17 cellular contexts compared by ENCODE assay signal in genomic region chr17:20970329-20970728, GRCh38.
DNase-seq lines count a peak whose midpoint lies in the region; ATAC-seq and TF ChIP-seq lines count a peak whose summit lies in the region.
"Had no signal": no experiment of that assay in that cellular context is flagged by ENCODE, and none has a peak within 500 bp of the region (broad histone marks: within the 10 kb centered on the region; RNA-seq: fewer than 3 reads in every experiment).

No MANE protein-coding gene starts in this region.

- TF ChIP-seq CTCF in H9 (conservative IDR thresholded peaks at IDR 0.05) (no peak), activated B cell treated with CpG ODN at 0.5 μM for 24 hours (IDR thresholded peaks at IDR 0.05) (no peak), neural progenitor cell (IDR thresholded peaks at IDR 0.05) (no peak), hepatocyte (IDR thresholded peaks at IDR 0.05; ENCODE audit: poor library complexity) (no peak), gastrocnemius medialis (IDR thresholded peaks at IDR 0.05 in 4 of 5, conservative IDR thresholded peaks at IDR 0.05 in 1 of 5) (no peak)

- ATAC-seq in activated B cell treated with CpG ODN at 0.5 μM for 24 hours (ENCODE audit: low read depth) (no peak), gastrocnemius medialis (no peak)
- ATAC-seq in activated naive CD8-positive, alpha-beta T cell treated with anti-CD3 and anti-CD28 coated beads, Interleukin-2, amount 50 U/mL, for 24 hours, result no peak
- ATAC-seq: HepG2 had no signal

- H3K23ac ChIP-seq in H9 (ENCODE audit: insufficient read length, low read depth, low read length), result no peak overlapping the region

- H4K20me1 ChIP-seq in H9 (ENCODE audit: control insufficient read depth, insufficient read depth, insufficient read length) (no peaks in the 10 kb centered on the region), neural progenitor cell (ENCODE audit: low read depth) (peaks cover 13% of the 10 kb centered on the region), hepatocyte (ENCODE audit: insufficient read depth, poor library complexity, severe bottlenecking) (no peaks in the 10 kb centered on the region)
- H4K20me1 ChIP-seq: BLaER1 had no signal

- H3K4me1 ChIP-seq in H9 (ENCODE audit: insufficient read depth, low read length), result no peaks in the 10 kb centered on the region
- peaks cover 9% of the 10 kb centered on the region for H3K4me1 ChIP-seq in neural progenitor cell
- no peaks in the 10 kb centered on the region for H3K4me1 ChIP-seq in hepatocyte (ENCODE audit: insufficient read depth)
- peaks cover 0 to 7% of the 10 kb centered on the region in 2 donors for H3K4me1 ChIP-seq in gastrocnemius medialis

- H3K4me3 Mint-ChIP-seq in H9 (no peak overlapping the region), activated B cell treated with CpG ODN at 0.5 μM for 24 hours (peak overlapping the region; percentile 80), neural progenitor cell (no peak overlapping the region)
- H3K4me3 Mint-ChIP-seq in activated naive CD8-positive, alpha-beta T cell treated with anti-CD3 and anti-CD28 coated beads, Interleukin-2, amount 50 U/mL, for 24 hours, result no peak overlapping the region
- H3K4me3 Mint-ChIP-seq: CD14-positive monocyte; CD4-positive, alpha-beta memory T cell had no signal

- no peaks in the 10 kb centered on the region for H3K79me1 ChIP-seq in H9 (ENCODE audit: insufficient read depth, low read depth, low read length, poor library complexity, severe bottlenecking)

- no CpG with 5 or more reads among the region's 4 CpGs for WGBS in H9 (ENCODE audit: extremely low coverage, insufficient read length, low lambda C conversion rate)
- WGBS in hepatocyte (ENCODE audit: low lambda C conversion rate, missing lambda C conversion rate), result 86% methylated on average over 4 of the region's 4 CpGs

- H3K27me3 Mint-ChIP-seq in H9 (ENCODE audit: low read depth) (no peaks in the 10 kb centered on the region; the same call in 1 of the 2 replicates), activated B cell treated with CpG ODN at 0.5 μM for 24 hours (no peaks in the 10 kb centered on the region), neural progenitor cell (ENCODE audit: insufficient read depth, low read depth) (peaks cover 2% of the 10 kb centered on the region)
- H3K27me3 Mint-ChIP-seq in activated naive CD8-positive, alpha-beta T cell treated with anti-CD3 and anti-CD28 coated beads, Interleukin-2, amount 50 U/mL, for 24 hours, result peaks cover 7% of the 10 kb centered on the region

- no peak overlapping the region for H3K56ac ChIP-seq in H9 (ENCODE audit: insufficient read length, low read depth, low read length)

- in situ Hi-C loops in gastrocnemius medialis (cut with MboI; ENCODE audit: low sequenced_read_pairs in 4 of 4), result no loop called here

- H3K9me3 ChIP-seq in H9 (ENCODE audit: control insufficient read depth, low read depth, low read length) (no peaks in the 10 kb centered on the region), neural progenitor cell (ENCODE audit: low read depth) (no peaks in the 10 kb centered on the region), hepatocyte (ENCODE audit: low read depth) (no peaks in the 10 kb centered on the region), gastrocnemius medialis (no peaks in the 10 kb centered on the region)
- H3K9me3 ChIP-seq: BLaER1 had no signal

- H4K8ac ChIP-seq in H9 (replicated peaks; ENCODE audit: insufficient read length, low read depth, low read length), result no peak overlapping the region

- H3K79me2 ChIP-seq in H9 (ENCODE audit: insufficient read depth, low read length) (no peaks in the 10 kb centered on the region), neural progenitor cell (ENCODE audit: low read depth) (no peaks in the 10 kb centered on the region), hepatocyte (no peaks in the 10 kb centered on the region)

- H3K9me3 Mint-ChIP-seq in H9 (no peaks in the 10 kb centered on the region), activated B cell treated with CpG ODN at 0.5 μM for 24 hours (no peaks in the 10 kb centered on the region), neural progenitor cell (no peaks in the 10 kb centered on the region)
- H3K9me3 Mint-ChIP-seq in activated naive CD8-positive, alpha-beta T cell treated with anti-CD3 and anti-CD28 coated beads, Interleukin-2, amount 50 U/mL, for 24 hours, result no peaks in the 10 kb centered on the region
- H3K9me3 Mint-ChIP-seq: CD14-positive monocyte; CD4-positive, alpha-beta memory T cell had no signal

- no peak overlapping the region for H3K14ac ChIP-seq in H9 (ENCODE audit: insufficient read depth, low read length)

- no peaks in the 10 kb centered on the region for H3K23me2 ChIP-seq in H9 (ENCODE audit: insufficient read length, low read depth, low read length, poor library complexity, severe bottlenecking)

- no peak overlapping the region for H3T11ph ChIP-seq in H9 (ENCODE audit: low read length)

- no peaks in the 10 kb centered on the region for H3K9me2 ChIP-seq in hepatocyte (replicated peaks; ENCODE audit: insufficient read depth)

- no peak overlapping the region for H3K18ac ChIP-seq in H9 (ENCODE audit: insufficient read length, low read depth, low read length)

- H2BK12ac ChIP-seq in H9 (ENCODE audit: insufficient read length, low read depth, low read length), result no peak overlapping the region

- H2AFZ ChIP-seq in H9 (ENCODE audit: low read length) (no peak overlapping the region), neural progenitor cell (replicated peaks) (no peak overlapping the region), hepatocyte (no peak overlapping the region)

- H3K4me1 Mint-ChIP-seq in H9 (peaks cover 28 to 39% of the 10 kb centered on the region in 2 experiments), activated B cell treated with CpG ODN at 0.5 μM for 24 hours (peaks cover 65% of the 10 kb centered on the region), neural progenitor cell (peaks cover 34% of the 10 kb centered on the region)
- H3K4me1 Mint-ChIP-seq in activated naive CD8-positive, alpha-beta T cell treated with anti-CD3 and anti-CD28 coated beads, Interleukin-2, amount 50 U/mL, for 24 hours, result peaks cover 13% of the 10 kb centered on the region
- H3K4me1 Mint-ChIP-seq: CD14-positive monocyte had no signal

- H3K4me2 ChIP-seq in H9 (ENCODE audit: insufficient read depth, insufficient read length, low read length), result no peak overlapping the region
- no peak overlapping the region for H3K4me2 ChIP-seq in neural progenitor cell
- H3K4me2 ChIP-seq in hepatocyte, result no peak overlapping the region
- H3K4me2 ChIP-seq: BLaER1 had no signal

- no peak overlapping the region for H2BK15ac ChIP-seq in H9 (ENCODE audit: low read depth, low read length)

- POLR2A ChIA-PET in activated B cell treated with CpG ODN at 0.5 μM for 24 hours (lab: Charles Lee), result interaction anchor here (0.7 kb wide), 1 partner anchor 73 kb away, joined by 3 read pairs; no protein-coding TSS in a partner anchor

- H3K27ac Mint-ChIP-seq in H9 (peak overlapping the region in 2 of 3 experiments; percentile 59 to 76; a peak in 3 of 7 replicates), activated B cell treated with CpG ODN at 0.5 μM for 24 hours (peak overlapping the region; percentile 80), neural progenitor cell (peak overlapping the region; percentile 67)
- H3K27ac Mint-ChIP-seq in activated naive CD8-positive, alpha-beta T cell treated with anti-CD3 and anti-CD28 coated beads, Interleukin-2, amount 50 U/mL, for 24 hours, result no peak overlapping the region
- H3K27ac Mint-ChIP-seq: CD4-positive, alpha-beta memory T cell had no signal

- H3K36me3 ChIP-seq in neural progenitor cell (peaks cover 2% of the 10 kb centered on the region), hepatocyte (replicated peaks; ENCODE audit: insufficient read depth, low read depth) (no peaks in the 10 kb centered on the region), gastrocnemius medialis (no peaks in the 10 kb centered on the region)
- H3K36me3 ChIP-seq: BLaER1 had no signal

- H3K36me3 Mint-ChIP-seq in H9 (ENCODE audit: insufficient read depth in 1 of 3, low read depth in 3 of 3) (peaks cover 0 to 2% (median 0%) of the 10 kb centered on the region in 3 experiments; a peak in 2 of 7 replicates), activated B cell treated with CpG ODN at 0.5 μM for 24 hours (ENCODE audit: low read depth) (no peaks in the 10 kb centered on the region), neural progenitor cell (peaks cover 43% of the 10 kb centered on the region)
- H3K36me3 Mint-ChIP-seq in activated naive CD8-positive, alpha-beta T cell treated with anti-CD3 and anti-CD28 coated beads, Interleukin-2, amount 50 U/mL, for 24 hours (ENCODE audit: low read depth), result no peaks in the 10 kb centered on the region
- H3K36me3 Mint-ChIP-seq: CD14-positive monocyte; CD4-positive, alpha-beta memory T cell had no signal

- no peak overlapping the region for H3K4ac ChIP-seq in H9 (ENCODE audit: low read depth, low read length)

- no peak for DNase-seq in H9
- DNase-seq in activated B cell treated with CpG ODN at 0.5 μM for 24 hours, result no peak
- no peak for DNase-seq in neural progenitor cell (ENCODE audit: low spot score)
- DNase-seq in hepatocyte (ENCODE audit: low spot score), result no peak
- no peak for DNase-seq in gastrocnemius medialis
- DNase-seq in activated naive CD8-positive, alpha-beta T cell treated with anti-CD3 and anti-CD28 coated beads, Interleukin-2, amount 50 U/mL, for 24 hours, result no peak
- no peak for DNase-seq in activated CD8-positive, alpha-beta memory T cell treated with anti-CD3 and anti-CD28 coated beads, Interleukin-2, amount 50 U/mL, for 4 hours
- DNase-seq: ACHN; CD4-positive, alpha-beta memory T cell; DMS153; DMS79; GDM1; GOT3; H7 had no signal

- TF ChIP-seq POLR2A in gastrocnemius medialis (IDR thresholded peaks at IDR 0.05), result no peak

- no peak overlapping the region for H2AK5ac ChIP-seq in H9 (ENCODE audit: insufficient read length, low read length)

- no peaks in the 10 kb centered on the region for H3F3A ChIP-seq in neural progenitor cell (ENCODE audit: low read depth)

- H4K91ac ChIP-seq in H9 (ENCODE audit: insufficient read length, low read depth, low read length), result no peak overlapping the region

- H3K27me3 ChIP-seq in H9 (ENCODE audit: insufficient read depth, low read length) (no peaks in the 10 kb centered on the region), neural progenitor cell (no peaks in the 10 kb centered on the region), hepatocyte (no peaks in the 10 kb centered on the region), gastrocnemius medialis (no peaks in the 10 kb centered on the region)
- H3K27me3 ChIP-seq: BLaER1 had no signal

- H4K5ac ChIP-seq in H9 (ENCODE audit: insufficient read length, low read depth, low read length), result no peak overlapping the region

- no peak overlapping the region for H2BK120ac ChIP-seq in H9 (ENCODE audit: low read depth, low read length, poor library complexity, severe bottlenecking)

- CTCF ChIA-PET in activated B cell treated with CpG ODN at 0.5 μM for 24 hours (lab: Charles Lee), result interaction anchor here (0.7 kb wide), 1 partner anchor 23 kb away, joined by 4 read pairs; no protein-coding TSS in a partner anchor

- H3K9ac ChIP-seq in H9 (ENCODE audit: extremely low read depth, insufficient read length, low read length) (no peak overlapping the region), neural progenitor cell (no peak overlapping the region)
- H3K9ac ChIP-seq: BLaER1 had no signal

- intact Hi-C loops in activated B cell treated with CpG ODN at 0.5 μM for 24 hours (cut with micrococcal nuclease), result no loop called here
- intact Hi-C loops in gastrocnemius medialis (cut with DNase I; ENCODE audit: low total_unique reads), result no loop called here

- H3K4me3 ChIP-seq in neural progenitor cell, result no peak overlapping the region
- no peak overlapping the region for H3K4me3 ChIP-seq in hepatocyte
- H3K4me3 ChIP-seq in gastrocnemius medialis, result no peak overlapping the region
- H3K4me3 ChIP-seq: BLaER1 had no signal

- H3K27ac ChIP-seq in H9 (ENCODE audit: insufficient read length, low read depth, low read length) (no peak overlapping the region), neural progenitor cell (no peak overlapping the region), hepatocyte (no peak overlapping the region), gastrocnemius medialis (no peak overlapping the region)
- H3K27ac ChIP-seq: BLaER1 had no signal

- no peak overlapping the region for H2BK5ac ChIP-seq in H9 (ENCODE audit: insufficient read length, low read length)

- H2BK20ac ChIP-seq in H9 (ENCODE audit: low read depth, low read length, poor library complexity, severe bottlenecking), result no peak overlapping the region
